In genomic region chr2:1653956-1654695, GRCh38 we compare ENCODE assay signal across 14 cellular contexts.
DNase-seq lines count a peak whose midpoint lies in the region; ATAC-seq and TF ChIP-seq lines count a peak whose summit lies in the region.
"Had no signal": no experiment of that assay in that cellular context is flagged by ENCODE, and none has a peak within 500 bp of the region (broad histone marks: within the 10 kb centered on the region; RNA-seq: fewer than 3 reads in every experiment).

No MANE protein-coding gene starts in this region.

- no peaks in the 10 kb centered on the region for H3K27me3 Mint-ChIP-seq in progenitor cell of endocrine pancreas

- H3K9ac ChIP-seq in GM23248 = peak overlapping the region; percentile 72
- H3K9ac ChIP-seq in stomach smooth muscle (ENCODE audit: low read length in 2 of 2) = no peak overlapping the region

- H3K27ac Mint-ChIP-seq in progenitor cell of endocrine pancreas = no peak overlapping the region
- H3K27ac Mint-ChIP-seq: immature natural killer cell had no signal

- intact Hi-C loops in right cardiac atrium (cut with DNase I) = no loop called here

- peaks cover 33% of the 10 kb centered on the region for H3K36me3 Mint-ChIP-seq in progenitor cell of endocrine pancreas (ENCODE audit: insufficient read depth)
- H3K36me3 Mint-ChIP-seq: immature natural killer cell had no signal

- no peak for TF ChIP-seq CTCF in progenitor cell of endocrine pancreas (IDR thresholded peaks at IDR 0.05; ENCODE audit: unreplicated experiment)

- no peaks in the 10 kb centered on the region for H3K79me2 ChIP-seq in GM23248 (ENCODE audit: insufficient read depth)

- H3K27ac ChIP-seq in GM23248 = peak overlapping the region; percentile 94
- H3K27ac ChIP-seq in right cardiac atrium (ENCODE audit: low read length) = peak overlapping the region; percentile 65
- H3K27ac ChIP-seq in stomach smooth muscle (ENCODE audit: low read length) = peak overlapping the region; percentile 91

- no peak for ATAC-seq in right cardiac atrium
- ATAC-seq in HG03342 (IDR thresholded peaks at IDR 0.05; ENCODE audit: unreplicated experiment) = no peak
- ATAC-seq: HCT116 had no signal

- no peaks in the 10 kb centered on the region for H3K27me3 ChIP-seq in GM23248 (replicated peaks; ENCODE audit: insufficient read depth)
- no peaks in the 10 kb centered on the region for H3K27me3 ChIP-seq in right cardiac atrium (ENCODE audit: control insufficient read depth, insufficient read depth)
- H3K27me3 ChIP-seq in stomach smooth muscle (ENCODE audit: control insufficient read depth in 1 of 2, insufficient read depth in 2 of 2, low read length in 2 of 2) = no peaks in the 10 kb centered on the region

- H3K4me2 ChIP-seq in GM23248 (ENCODE audit: unreplicated experiment) = peak overlapping the region; percentile 66

- no peaks in the 10 kb centered on the region for H3K9me3 Mint-ChIP-seq in progenitor cell of endocrine pancreas (ENCODE audit: low read depth)
- H3K9me3 Mint-ChIP-seq: immature natural killer cell had no signal

- H3K9me3 ChIP-seq in GM23248 (ENCODE audit: low read depth) = no peaks in the 10 kb centered on the region
- H3K9me3 ChIP-seq in right cardiac atrium (ENCODE audit: control insufficient read depth, low read length) = no peaks in the 10 kb centered on the region
- no peaks in the 10 kb centered on the region for H3K9me3 ChIP-seq in stomach smooth muscle (ENCODE audit: control insufficient read depth in 2 of 2, low read length in 2 of 2)

- no peak overlapping the region for H3K4me3 Mint-ChIP-seq in progenitor cell of endocrine pancreas (ENCODE audit: low read depth)
- H3K4me3 Mint-ChIP-seq: immature natural killer cell had no signal

- in situ Hi-C loops in GM23248 (cut with MboI) = no loop called here

- peaks cover 8% of the 10 kb centered on the region for H3K36me3 ChIP-seq in GM23248 (ENCODE audit: low read depth)
- peaks cover 9 to 14% of the 10 kb centered on the region in 2 donors for H3K36me3 ChIP-seq in stomach smooth muscle (ENCODE audit: control insufficient read depth in 2 of 2, insufficient read depth in 2 of 2, low read length in 2 of 2)

- WGBS in GM23248 (ENCODE audit: low coverage in 1 of 2, low lambda C conversion rate in 2 of 2, missing lambda C conversion rate in 2 of 2), 2 experiments = 44 to 48% methylated on average over 14 of the region's 14 CpGs
- 63% methylated on average over 14 of the region's 14 CpGs for WGBS in right cardiac atrium

- H3K4me1 ChIP-seq in GM23248 (ENCODE audit: insufficient read depth) (peaks cover 44% of the 10 kb centered on the region), right cardiac atrium (ENCODE audit: control insufficient read depth, insufficient read depth, low read length) (peaks cover 14% of the 10 kb centered on the region), stomach smooth muscle (ENCODE audit: control insufficient read depth, insufficient read depth, low read length) (peaks cover 37% of the 10 kb centered on the region)

- no peaks in the 10 kb centered on the region for H3K9me2 ChIP-seq in GM23248 (ENCODE audit: insufficient read depth)

- H3K4me3 ChIP-seq in GM23248 = peak overlapping the region; percentile 36
- no peak overlapping the region for H3K4me3 ChIP-seq in right cardiac atrium (ENCODE audit: low read length)
- H3K4me3 ChIP-seq in stomach smooth muscle (ENCODE audit: low read length in 2 of 2) = no peak overlapping the region

- H2AFZ ChIP-seq in GM23248 = no peak overlapping the region

- DNase-seq in GM23248 (peak; percentile 84), brain pericyte (ENCODE audit: low read depth, low spot score) (peak; percentile 47), right cardiac atrium (no peak), progenitor cell of endocrine pancreas (ENCODE audit: low spot score, unreplicated experiment) (no peak), GM19240 (ENCODE audit: insufficient read length, low spot score) (no peak), NCI-H1930 (lab: John Stamatoyannopoulos, UW) (no peak)
- DNase-seq: cortex of kidney, DMS53, immature natural killer cell, NCI-H748 treated with DMSO at 0.1 percent for 48 hours, T1000 had no signal

- H3F3A ChIP-seq in GM23248 (ENCODE audit: insufficient read depth) = peaks cover 50% of the 10 kb centered on the region

- no peaks in the 10 kb centered on the region for H4K20me1 ChIP-seq in GM23248 (ENCODE audit: insufficient read depth)

- no peaks in the 10 kb centered on the region for H3K4me1 Mint-ChIP-seq in progenitor cell of endocrine pancreas (ENCODE audit: low read depth)
- H3K4me1 Mint-ChIP-seq: immature natural killer cell had no signal

Comparison
In these comparisons a context has a peak if more than half of its experiments do, and no peak if none do; other contexts are left out.
1. DNase-seq: peak in GM23248 (single experiment) and brain pericyte (single experiment); none in right cardiac atrium (0 of 3), progenitor cell of endocrine pancreas (single experiment), GM19240 (single experiment) and NCI-H1930 (0 of 2).
2. Peak in every context shown above with its lines, with median percentiles within 50 percentile points of each other: H3K27ac ChIP-seq.